In genomic region chr7:137328389-137329120, GRCh38 we compare ENCODE assay signal across 1 cellular context.
A peak's percentile ranks its signal among the peaks of the same experiment; 100 is the strongest.
TF ChIP-seq lines count a peak whose summit lies in the region.

No MANE protein-coding gene starts in this region.

TF ChIP-seq in K562, 482 proteins besides CTCF, POLR2A, EP300 and RAD21:
- TF ChIP-seq PTTG1 (tag; IDR thresholded peaks at IDR 0.05; ENCODE audit: low read depth) (no peak), RBBP5 (IDR thresholded peaks at IDR 0.05; ENCODE audit: borderline replicate concordance, insufficient read depth, low read length, poor library complexity, severe bottlenecking) (peak; percentile 1)
